In the genomic region with DNA sequence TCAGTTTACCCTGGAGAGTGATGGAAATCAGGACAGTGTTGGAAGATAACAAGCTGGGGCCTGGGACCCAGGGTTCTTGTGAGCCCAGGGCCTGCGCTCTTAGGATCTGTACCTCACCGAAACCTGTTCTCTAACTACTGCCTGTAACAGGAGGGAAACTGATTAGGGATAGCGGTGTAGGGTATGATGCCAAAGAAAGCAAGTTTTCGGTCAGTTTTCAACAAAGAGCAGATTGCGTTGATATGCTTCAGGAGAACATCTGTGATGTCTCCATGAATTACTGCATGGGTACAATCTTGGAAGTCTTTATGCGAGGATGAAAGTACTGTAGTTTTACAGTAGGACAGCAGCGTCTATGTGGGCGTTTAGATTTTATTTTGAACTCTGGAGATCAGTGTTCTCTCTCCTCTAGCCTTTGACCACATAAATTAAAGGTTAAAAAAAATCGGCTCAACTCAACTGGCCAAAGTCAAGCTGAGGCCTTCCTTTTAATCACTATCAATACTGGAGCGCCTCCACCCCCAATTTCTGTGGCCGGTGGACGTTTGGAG, we compare ENCODE assay signal across 1 cellular context.
TF ChIP-seq lines count a peak whose summit lies in the region.

No MANE protein-coding gene starts in this region.

TF ChIP-seq in H1, 55 proteins besides CTCF, POLR2A, EP300 and RAD21:
- TF ChIP-seq MAX (IDR thresholded peaks at IDR 0.05) (no peak), BRCA1 (IDR thresholded peaks at IDR 0.05; ENCODE audit: low read depth, low read length) (no peak), CHD7 (IDR thresholded peaks at IDR 0.05; ENCODE audit: insufficient replicate concordance, low read length) (no peak), ZNF274 (IDR thresholded peaks at IDR 0.05; ENCODE audit: borderline replicate concordance, extremely low read depth, low read length) (no peak), CREB1 (IDR thresholded peaks at IDR 0.05) (no peak), NANOG (IDR thresholded peaks at IDR 0.05; ENCODE audit: insufficient read depth, low read depth, low read length, poor library complexity, severe bottlenecking) (no peak), POLR2AphosphoS5 (IDR thresholded peaks at IDR 0.05; ENCODE audit: low read depth, low read length) (no peak), SIX5 (IDR thresholded peaks at IDR 0.05; ENCODE audit: low read depth, low read length) (no peak), SUZ12 (IDR thresholded peaks at IDR 0.05; ENCODE audit: low read length) (no peak), HDAC2 (IDR thresholded peaks at IDR 0.05; ENCODE audit: borderline replicate concordance in 1 of 2, low read depth in 2 of 2, low read length in 2 of 2) (no peak), GTF2F1 (IDR thresholded peaks at IDR 0.05; ENCODE audit: borderline replicate concordance, low read depth, low read length) (no peak), E2F6 (IDR thresholded peaks at IDR 0.05) (no peak), CEBPB (IDR thresholded peaks at IDR 0.05; ENCODE audit: low read depth, low read length) (no peak), PHF8 (conservative IDR thresholded peaks at IDR 0.05; ENCODE audit: low read depth, low read length) (no peak)
